20 cellular contexts compared by ENCODE assay signal in genomic region chr10:6082496-6083395, GRCh38. TPM values are rescaled to one million over a fixed set of nuclear protein-coding genes. Genes with fewer than 3 reads are reported as not detected.
DNase-seq lines count a peak whose midpoint lies in the region; ATAC-seq and TF ChIP-seq lines count a peak whose summit lies in the region.
"Had no signal": no experiment of that assay in that cellular context is flagged by ENCODE, and none has a peak within 500 bp of the region (broad histone marks: within the 10 kb centered on the region; RNA-seq: fewer than 3 reads in every experiment).

No MANE protein-coding gene starts in this region.

- peaks cover 4% of the 10 kb centered on the region for H3K9me3 Mint-ChIP-seq in activated CD4-positive, alpha-beta T cell treated with anti-CD3 and anti-CD28 coated beads, Interleukin-2, amount 10 ng/mL, durations not matched to agents 24 days and 14 days

- H3K4me1 ChIP-seq in OCI-LY7 (ENCODE audit: insufficient read depth, low read length, poor library complexity, severe bottlenecking) = peaks cover 55% of the 10 kb centered on the region
- H3K4me1 ChIP-seq in adipocyte (ENCODE audit: control insufficient read depth, insufficient read depth, low read length) = peaks cover 17% of the 10 kb centered on the region
- peaks cover 13% of the 10 kb centered on the region for H3K4me1 ChIP-seq in psoas muscle
- peaks cover 3% of the 10 kb centered on the region for H3K4me1 ChIP-seq in A673 (ENCODE audit: insufficient read depth, low read length, poor library complexity, severe bottlenecking)
- H3K4me1 ChIP-seq: uterus had no signal

- ATAC-seq in psoas muscle (no peak), GM19328 (IDR thresholded peaks at IDR 0.05; ENCODE audit: unreplicated experiment) (no peak)
- ATAC-seq: A549 had no signal

- no peak for DNase-seq in activated CD4-positive, alpha-beta T cell treated with anti-CD3 and anti-CD28 coated beads, Interleukin-2, amount 10 ng/mL, durations not matched to agents 24 days and 14 days
- no peak for DNase-seq in activated CD4-positive, alpha-beta T cell treated with anti-CD3 and anti-CD28 coated beads for 4 hours
- DNase-seq in OCI-LY7 (ENCODE audit: low spot score) = no peak
- no peak for DNase-seq in adipocyte (ENCODE audit: low read depth)
- peak in 1 of 2 donors; percentile 66 for DNase-seq in psoas muscle
- DNase-seq in GM19238 (ENCODE audit: insufficient read length, low spot score) = no peak
- DNase-seq in A673 (ENCODE audit: low spot score) = no peak
- DNase-seq: aorta, DMS79 treated with DMSO at 0.1 percent for 48 hours, NCI-H1930, NCI-H510A treated with DMSO at 0.1 percent for 48 hours, OCI-M1, spleen, uterus had no signal

- CTCF ChIA-PET in OCI-LY7 (lab: Charles Lee; ENCODE audit: unreplicated experiment) = interaction anchor here (1.3 to 1.8 kb wide), 2 partner anchors 11 to 68 kb away, joined by 4 to 7 read pairs; no protein-coding TSS in a partner anchor
- CTCF ChIA-PET in A673 (lab: Charles Lee) = no interaction called here

- H2AFZ ChIP-seq in OCI-LY7 (ENCODE audit: low read length) = peak overlapping the region; percentile 47; the same call in 1 of the 2 replicates

- POLR2A ChIA-PET in OCI-LY7 (lab: Charles Lee) = interaction anchor here (0.7 to 2.1 kb wide), 5 partner anchors 10 to 33 kb away, joined by 3 to 16 read pairs (median 6); no protein-coding TSS in a partner anchor
- POLR2A ChIA-PET in A673 (lab: Charles Lee; ENCODE audit: low non-redundant PET) = no interaction called here

- H3K4me1 Mint-ChIP-seq in activated CD4-positive, alpha-beta T cell treated with anti-CD3 and anti-CD28 coated beads, Interleukin-2, amount 10 ng/mL, durations not matched to agents 24 days and 14 days = peaks cover 56% of the 10 kb centered on the region

- H3K9ac ChIP-seq in adipocyte (ENCODE audit: low read length) = no peak overlapping the region

- 59 to 67% (median 62%) methylated on average over 9 of the region's 9 CpGs for WGBS in psoas muscle, 3 donors

- peak overlapping the region; percentile 97 for H3K27ac Mint-ChIP-seq in activated CD4-positive, alpha-beta T cell treated with anti-CD3 and anti-CD28 coated beads, Interleukin-2, amount 10 ng/mL, durations not matched to agents 24 days and 14 days

- peak overlapping the region; percentile 87 for H3K4me3 Mint-ChIP-seq in activated CD4-positive, alpha-beta T cell treated with anti-CD3 and anti-CD28 coated beads, Interleukin-2, amount 10 ng/mL, durations not matched to agents 24 days and 14 days

- H3K36me3 Mint-ChIP-seq in activated CD4-positive, alpha-beta T cell treated with anti-CD3 and anti-CD28 coated beads, Interleukin-2, amount 10 ng/mL, durations not matched to agents 24 days and 14 days (ENCODE audit: low read depth) = peaks cover 4% of the 10 kb centered on the region
- H3K36me3 Mint-ChIP-seq: CD8-positive, alpha-beta memory T cell had no signal

- H3K9me2 ChIP-seq in OCI-LY7 (ENCODE audit: insufficient read depth, low read length) = no peaks in the 10 kb centered on the region

- H3K27ac ChIP-seq in OCI-LY7 (ENCODE audit: low read depth, low read length, poor library complexity, severe bottlenecking) (no peak overlapping the region), psoas muscle (peak overlapping the region; percentile 36), A673 (ENCODE audit: low read depth, low read length, poor library complexity, severe bottlenecking) (no peak overlapping the region)
- H3K27ac ChIP-seq: A549, SK-N-MC, uterus had no signal

- TF ChIP-seq CTCF in OCI-LY7 (conservative IDR thresholded peaks at IDR 0.05; ENCODE audit: low read length) (no peak), psoas muscle (IDR thresholded peaks at IDR 0.05) (no peak), A673 (conservative IDR thresholded peaks at IDR 0.05; ENCODE audit: low read depth, low read length) (no peak)

- no peak overlapping the region for H3K4me3 ChIP-seq in OCI-LY7 (ENCODE audit: low read depth, low read length, poor library complexity, severe bottlenecking)
- peak overlapping the region; percentile 2 for H3K4me3 ChIP-seq in adipocyte (ENCODE audit: low read length)
- no peak overlapping the region for H3K4me3 ChIP-seq in psoas muscle
- no peak overlapping the region for H3K4me3 ChIP-seq in A673 (ENCODE audit: low read depth, low read length, poor library complexity, severe bottlenecking)
- H3K4me3 ChIP-seq: A549, SK-N-MC, spleen, uterus had no signal

- intact Hi-C loops in activated CD4-positive, alpha-beta T cell treated with anti-CD3 and anti-CD28 coated beads, Interleukin-2, amount 10 ng/mL, durations not matched to agents 24 days and 14 days (cut with micrococcal nuclease) = loop anchor here (1.0 to 10.0 kb wide), 6 partner anchors 12 to 412 kb away; partner anchors contain the start of gene IL2RA
- intact Hi-C loops in OCI-LY7 (cut with micrococcal nuclease; ENCODE audit: unreplicated experiment) = loop anchor here (10.0 kb wide), 1 partner anchor 268 kb away; the partner anchor contains the start of gene GDI2
- intact Hi-C loops in psoas muscle (cut with DNase I) = loop anchor here in 1 of 2 donors (5.0 kb wide), 1 partner anchor 65 kb away; no protein-coding TSS in a partner anchor
- intact Hi-C loops in A673 (cut with micrococcal nuclease; ENCODE audit: unreplicated experiment) = no loop called here

- H3K27me3 ChIP-seq in adipocyte (replicated peaks; ENCODE audit: control insufficient read depth, insufficient read depth, low read length) = peaks cover 5% of the 10 kb centered on the region
- H3K27me3 ChIP-seq in psoas muscle (ENCODE audit: insufficient read depth in 3 of 3, low read length in 2 of 3) = peaks cover 0 to 16% (median 0%) of the 10 kb centered on the region in 3 donors
- H3K27me3 ChIP-seq in A673 (replicated peaks; ENCODE audit: insufficient read depth, low read depth, low read length, poor library complexity) = peaks cover 14% of the 10 kb centered on the region
- H3K27me3 ChIP-seq: uterus had no signal

- BruUV-seq in OCI-LY7 (replicated peaks; lab: Mats Ljungman, UMichigan) (no TSS peak), A673 (replicated peaks; lab: Mats Ljungman, UMichigan) (no TSS peak)

- peaks cover 8% of the 10 kb centered on the region; the same call in 1 of the 2 replicates for H3K79me2 ChIP-seq in OCI-LY7 (ENCODE audit: insufficient read depth, low read depth, low read length)

- no peak overlapping the region for H3K4me2 ChIP-seq in OCI-LY7 (ENCODE audit: low read length)
- H3K4me2 ChIP-seq: A549 had no signal

- H3K27me3 Mint-ChIP-seq in activated CD4-positive, alpha-beta T cell treated with anti-CD3 and anti-CD28 coated beads, Interleukin-2, amount 10 ng/mL, durations not matched to agents 24 days and 14 days = no peaks in the 10 kb centered on the region

- no peaks in the 10 kb centered on the region for H4K20me1 ChIP-seq in OCI-LY7 (ENCODE audit: insufficient read depth, low read length)

- no peaks in the 10 kb centered on the region for H3K9me3 ChIP-seq in OCI-LY7 (ENCODE audit: low read length)
- H3K9me3 ChIP-seq in adipocyte (ENCODE audit: control insufficient read depth, low read length) = no peaks in the 10 kb centered on the region
- no peaks in the 10 kb centered on the region for H3K9me3 ChIP-seq in psoas muscle
- H3K9me3 ChIP-seq in A673 (ENCODE audit: low read depth, low read length, poor library complexity, severe bottlenecking) = no peaks in the 10 kb centered on the region
- H3K9me3 ChIP-seq: spleen, uterus had no signal

- H3K36me3 ChIP-seq in OCI-LY7 (ENCODE audit: insufficient read depth, low read length) = no peaks in the 10 kb centered on the region
- H3K36me3 ChIP-seq in adipocyte (ENCODE audit: control insufficient read depth, insufficient read depth, low read length, severe bottlenecking) = no peaks in the 10 kb centered on the region
- no peaks in the 10 kb centered on the region for H3K36me3 ChIP-seq in psoas muscle (ENCODE audit: insufficient read depth in 1 of 2, low read depth in 1 of 2)
- H3K36me3 ChIP-seq in A673 (ENCODE audit: insufficient read depth, low read length, poor library complexity, severe bottlenecking) = no peaks in the 10 kb centered on the region
- H3K36me3 ChIP-seq: spleen, uterus had no signal

RNA-seq across cellular contexts. Expression of gene RBM17, which starts 6.1 kb away (rescaled TPM):
- 258 and 262 TPM in 2 replicates for total RNA-seq in activated CD4-positive, alpha-beta T cell treated with anti-CD3 and anti-CD28 coated beads, Interleukin-2, amount 10 ng/mL, durations not matched to agents 24 days and 14 days
- total RNA-seq in OCI-LY7 (2014; rRNA removed; shearing (Covaris generic)) = 103 and 152 TPM in 2 replicates
- 248 and 266 TPM in 2 replicates for total RNA-seq in OCI-LY7 (2022)
- 100 to 1,000 TPM in 1 of 4 donors, 10 to 100 TPM in 3; 74.4 to 104 (median 86.5) TPM for total RNA-seq in psoas muscle
- polyA plus RNA-seq in psoas muscle = 100 to 1,000 TPM in 2 of 3 donors, 10 to 100 TPM in 1; 76.0 to 157 (median 110) TPM
- 195 and 200 TPM in 2 replicates for total RNA-seq in A673 (2021)

RNA-seq across cellular contexts. Expression of gene IL2RA, which starts 20.6 kb away (rescaled TPM):
- total RNA-seq in activated CD4-positive, alpha-beta T cell treated with anti-CD3 and anti-CD28 coated beads, Interleukin-2, amount 10 ng/mL, durations not matched to agents 24 days and 14 days = 965 and 989 TPM in 2 replicates
- 24.0 and 24.3 TPM in 2 replicates for total RNA-seq in OCI-LY7 (2014; rRNA removed; shearing (Covaris generic))
- total RNA-seq in OCI-LY7 (2022) = 22.3 and 27.5 TPM in 2 replicates
- 1 to 10 TPM in 1 of 4 donors, under 1 TPM in 3; 0.13 to 1.8 (median 0.73) TPM for total RNA-seq in psoas muscle
- polyA plus RNA-seq in psoas muscle = under 1 TPM; 0.08 to 0.20 (median 0.12) TPM
- total RNA-seq in A673 (2021) = not detected in 2 replicates
- total RNA-seq: frontal cortex, myocyte had no signal
- polyA plus RNA-seq: A549 had no signal

Comparison
In these comparisons a context has a peak if more than half of its experiments do, and no peak if none do; other contexts are left out.
1. RNA of gene IL2RA, which starts 20.6 kb away (total RNA-seq): 965 to 989 TPM in activated CD4-positive, alpha-beta T cell treated with anti-CD3 and anti-CD28 coated beads, Interleukin-2, amount 10 ng/mL, durations not matched to agents 24 days and 14 days; 22.3 to 27.5 TPM in OCI-LY7, 0.13 to 1.8 TPM in psoas muscle and not detected in A673; every median in the first group is over 10 times any median in the second.